11 cellular contexts compared by ENCODE assay signal in the genomic region with DNA sequence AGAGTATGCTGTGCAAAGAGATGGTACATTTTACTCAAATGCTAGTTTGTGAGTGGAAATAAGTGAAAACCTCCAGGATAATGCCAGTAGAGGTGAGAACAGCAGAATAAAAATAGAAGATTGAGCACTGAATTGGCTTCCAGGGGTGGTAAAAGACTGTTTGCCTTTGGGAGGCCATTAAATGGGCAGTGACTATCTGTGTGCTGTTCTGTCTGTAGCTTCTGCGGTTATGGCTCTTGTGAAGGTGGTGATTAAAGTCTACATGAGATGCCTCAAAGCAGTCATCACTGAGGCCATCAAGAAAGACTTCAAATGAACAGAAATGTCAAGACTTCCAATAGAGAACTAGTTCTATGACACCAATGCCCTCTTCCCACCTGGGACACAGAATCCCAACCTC.
"Had no signal": no experiment of that assay in that cellular context is flagged by ENCODE, and none has a peak within 500 bp of the region (broad histone marks: within the 10 kb centered on the region; RNA-seq: fewer than 3 reads in every experiment).

No MANE protein-coding gene starts in this region.

- H3K36me3 ChIP-seq: HAP-1 had no signal

- FAIRE-seq: H1, H54 had no signal

- H3K27ac ChIP-seq: GM23248 had no signal

- H3K9ac ChIP-seq: GM23248 had no signal

- H3K9me3 ChIP-seq: HAP-1 had no signal

- DNase-seq: GM23248, GOT3, H7, H9, HCEC 1CT, HFFc6 had no signal

- H3K27ac Mint-ChIP-seq: GM23338, H9, HFFc6 had no signal

- H3K4me2 ChIP-seq: GM23338 had no signal

- H3K4me1 ChIP-seq: HAP-1 had no signal

- H3K4me3 Mint-ChIP-seq: GM23338, H9, HFFc6 had no signal

- H2AFZ ChIP-seq: GM23248, GM23338 had no signal

- H3K4me3 ChIP-seq: GM23248, GM23338, HAP-1 had no signal

- ATAC-seq: GM23338, HCT116 had no signal

- H3K4me1 Mint-ChIP-seq: GM23338, H9 had no signal
